In genomic region chr17:76709951-76710862, GRCh38 we compare ENCODE assay signal across 6 cellular contexts. TPM values are rescaled to one million over a fixed set of nuclear protein-coding genes. Genes with fewer than 3 reads are reported as not detected.
DNase-seq lines count a peak whose midpoint lies in the region; ATAC-seq and TF ChIP-seq lines count a peak whose summit lies in the region.
"Not testable (repeated sequence)": the region's sequence is repeated elsewhere in the genome, so short reads cannot be mapped to it uniquely, and the experiment has no call there.

No MANE protein-coding gene starts in this region.

- not testable (repeated sequence) for TF ChIP-seq EP300 in upper lobe of left lung (IDR thresholded peaks at IDR 0.05)

- TF ChIP-seq POLR2A in breast epithelium (IDR thresholded peaks at IDR 0.05); upper lobe of left lung (IDR thresholded peaks at IDR 0.05): not testable (repeated sequence)

- H3K9me3 Mint-ChIP-seq in neural crest cell = not testable (repeated sequence)

- CTCF ChIA-PET in HEK293T (lab: Yijun Ruan, JAX) = interaction anchor here (0.6 to 2.1 kb wide), 4 partner anchors 14 to 42 kb away, joined by 3 to 7 read pairs (median 6); no protein-coding TSS in a partner anchor

- H3K4me1 Mint-ChIP-seq in neural crest cell = peaks cover 43% of the 10 kb centered on the region

- H3K4me1 ChIP-seq in breast epithelium = not testable (repeated sequence)
- H3K4me1 ChIP-seq in right atrium auricular region (peaks cover 0 to 72% of the 10 kb centered on the region in 2 donors), upper lobe of left lung (peaks cover 29 to 49% (median 40%) of the 10 kb centered on the region in 4 donors)

- not testable (repeated sequence) for H3K9me3 ChIP-seq in breast epithelium, right atrium auricular region, upper lobe of left lung

- POLR2A ChIA-PET in HEK293T (lab: Yijun Ruan, JAX) = interaction anchor here (0.8 to 5.4 kb wide), 16 partner anchors 7 to 152 kb away, joined by 3 to 38 read pairs (median 7); partner anchors contain the start of genes JMJD6, METTL23, MFSD11 and SRSF2

- not testable (repeated sequence) for H3K36me3 ChIP-seq in breast epithelium
- H3K36me3 ChIP-seq in right atrium auricular region (peaks cover 18% of the 10 kb centered on the region), upper lobe of left lung (peaks cover 0 to 21% (median 8%) of the 10 kb centered on the region in 4 donors)

- H3K4me3 Mint-ChIP-seq in neural crest cell = peak overlapping the region; percentile 90

- peak overlapping the region; percentile 89 for H3K27ac Mint-ChIP-seq in neural crest cell (ENCODE audit: unreplicated experiment)

- peak overlapping the region; percentile 75 to 86 (median 77) for H3K4me3 ChIP-seq in breast epithelium
- H3K4me3 ChIP-seq in right atrium auricular region = peak overlapping the region; percentile 62 to 90
- peak overlapping the region; percentile 66 to 86 (median 78) for H3K4me3 ChIP-seq in upper lobe of left lung

- H3K27me3 ChIP-seq in breast epithelium, right atrium auricular region, upper lobe of left lung: not testable (repeated sequence)

- intact Hi-C loops in breast epithelium (cut with DNase I; ENCODE audit: low total_unique reads) = not testable (repeated sequence)

- peak overlapping the region; percentile 83 to 94 for H3K27ac ChIP-seq in breast epithelium
- peak overlapping the region; percentile 98 for H3K27ac ChIP-seq in right atrium auricular region
- H3K27ac ChIP-seq in upper lobe of left lung = peak overlapping the region; percentile 83 to 94 (median 84)

- not testable (repeated sequence) for TF ChIP-seq CTCF in breast epithelium (IDR thresholded peaks at IDR 0.05); right atrium auricular region (IDR thresholded peaks at IDR 0.05); neural crest cell (conservative IDR thresholded peaks at IDR 0.05); upper lobe of left lung (IDR thresholded peaks at IDR 0.05)

- WGBS in upper lobe of left lung, 2 donors = 17 to 22% methylated on average over 17 to 18 of the region's 79 CpGs

- ATAC-seq in SK-N-SH treated with all-trans-retinoic acid at 6 μM for 48 hours (peak; percentile 34), upper lobe of left lung (ENCODE audit: low FRiP score in 2 of 2) (peak in 1 of 2 donors; percentile 32)

- H3K36me3 Mint-ChIP-seq in neural crest cell (ENCODE audit: low read depth) = not testable (repeated sequence)

- not testable (repeated sequence) for DNase-seq in HEK293T (ENCODE audit: extremely low spot score); breast epithelium (ENCODE audit: low spot score in 2 of 2); right atrium auricular region (ENCODE audit: low spot score); neural crest cell (ENCODE audit: low read depth, low spot score)
- DNase-seq in upper lobe of left lung = peak in 1 of 2 donors; percentile 86

- H3K27me3 Mint-ChIP-seq in neural crest cell (ENCODE audit: low read depth) = not testable (repeated sequence)

TF ChIP-seq in HEK293T, 16 proteins besides CTCF, POLR2A, EP300 and RAD21:
- peak; percentile 78 for TF ChIP-seq L3MBTL2 (conservative IDR thresholded peaks at IDR 0.05)

RNA-seq across cellular contexts. Expression of gene MXRA7, which starts 0.6 kb away (rescaled TPM):
- total RNA-seq in breast epithelium = 100 to 1,000 TPM; 106 to 242 (median 113) TPM
- 100 to 1,000 TPM; 440 to 644 TPM for total RNA-seq in right atrium auricular region
- total RNA-seq in neural crest cell = 46.1 and 54.0 TPM in 2 replicates
- total RNA-seq in upper lobe of left lung = 100 to 1,000 TPM in 1 of 6 donors, 10 to 100 TPM in 5; 21.0 to 147 (median 73.5) TPM

RNA-seq across cellular contexts. Expression of gene JMJD6, which starts 16.2 kb away (rescaled TPM):
- total RNA-seq in breast epithelium (10 to 100 TPM; 13.1 to 34.1 (median 25.6) TPM), right atrium auricular region (10 to 100 TPM; 35.0 to 37.4 TPM), neural crest cell (25.1 and 29.0 TPM in 2 replicates), upper lobe of left lung (10 to 100 TPM; 23.3 to 63.9 (median 31.0) TPM)

RNA-seq across cellular contexts. Expression of gene METTL23, which starts 16.4 kb away (rescaled TPM):
- total RNA-seq in breast epithelium (10 to 100 TPM; 25.6 to 47.7 (median 28.5) TPM), right atrium auricular region (10 to 100 TPM; 22.6 to 26.8 TPM), neural crest cell (28.7 and 32.3 TPM in 2 replicates), upper lobe of left lung (10 to 100 TPM; 13.6 to 38.9 (median 28.3) TPM)

RNA-seq across cellular contexts. Expression of gene SRSF2, which starts 26.9 kb away (rescaled TPM):
- total RNA-seq in breast epithelium (100 to 1,000 TPM; 143 to 247 (median 244) TPM), right atrium auricular region (100 to 1,000 TPM in 1 of 2 donors, 10 to 100 TPM in 1; 78.3 to 135 TPM), neural crest cell (425 and 453 TPM in 2 replicates), upper lobe of left lung (100 to 1,000 TPM; 133 to 454 (median 211) TPM)

RNA-seq across cellular contexts. Expression of gene MFSD11, which starts 27.7 kb away (rescaled TPM):
- 10 to 100 TPM; 20.6 to 42.6 (median 23.6) TPM for total RNA-seq in breast epithelium
- 10 to 100 TPM; 24.8 to 29.3 TPM for total RNA-seq in right atrium auricular region
- total RNA-seq in neural crest cell = 29.6 and 31.6 TPM in 2 replicates
- 10 to 100 TPM; 23.9 to 49.2 (median 34.4) TPM for total RNA-seq in upper lobe of left lung
